In genomic region chr2:196309646-196310045, GRCh38 we compare ENCODE assay signal across 24 cellular contexts.
"Had no signal": no experiment of that assay in that cellular context is flagged by ENCODE, and none has a peak within 500 bp of the region (broad histone marks: within the 10 kb centered on the region; RNA-seq: fewer than 3 reads in every experiment).

No MANE protein-coding gene starts in this region.

- H3K27me3 Mint-ChIP-seq: activated B cell treated with CpG ODN at 0.5 μM for 24 hours; activated CD8-positive, alpha-beta memory T cell treated with anti-CD3 and anti-CD28 coated beads, Interleukin-2, amount 10 ng/mL, durations not matched to agents 7 days and 5 days; activated T-cell treated with anti-CD3 and anti-CD28 coated beads, Interleukin-2, amount 50 U/mL, for 24 hours; T-cell had no signal

- H3K4me1 Mint-ChIP-seq: activated B cell treated with CpG ODN at 0.5 μM for 24 hours; activated CD4-positive, alpha-beta T cell treated with anti-CD3 and anti-CD28 coated beads, Interleukin-2, amount 10 ng/mL, durations not matched to agents 24 days and 14 days; activated naive CD4-positive, alpha-beta T cell treated with anti-CD3 and anti-CD28 coated beads, Interleukin-2, amount 50 U/mL, for 24 hours; activated naive CD8-positive, alpha-beta T cell treated with anti-CD3 and anti-CD28 coated beads, Interleukin-2, amount 50 U/mL, for 24 hours; T-cell had no signal

- H3K4me3 ChIP-seq: cardiac muscle cell had no signal

- H3K4me3 Mint-ChIP-seq: activated B cell treated with CpG ODN at 0.5 μM for 24 hours; activated CD4-positive, alpha-beta T cell treated with anti-CD3 and anti-CD28 coated beads, Interleukin-2, amount 10 ng/mL, durations not matched to agents 24 days and 14 days; activated CD8-positive, alpha-beta memory T cell treated with anti-CD3 and anti-CD28 coated beads, Interleukin-2, amount 10 ng/mL, durations not matched to agents 7 days and 5 days; activated naive CD4-positive, alpha-beta T cell treated with anti-CD3 and anti-CD28 coated beads, Interleukin-2, amount 50 U/mL, for 24 hours; activated naive CD8-positive, alpha-beta T cell treated with anti-CD3 and anti-CD28 coated beads, Interleukin-2, amount 50 U/mL, for 24 hours; activated T-cell treated with anti-CD3 and anti-CD28 coated beads, Interleukin-2, amount 50 U/mL, for 24 hours; activated T-helper 1 cell treated with anti-CD3 and anti-CD28 coated beads, Interleukin-12 subunit alpha, Interleukin-12 subunit beta, Interleukin-2, Interleukin-4 antibody, amounts not matched to agents 30 ng/mL and 10 ng/mL and 1 ng/mL, durations not matched to agents 14 hours and 24 hours and 36 hours; T-cell had no signal

- H3K36me3 Mint-ChIP-seq: activated naive CD4-positive, alpha-beta T cell treated with anti-CD3 and anti-CD28 coated beads, Interleukin-2, amount 50 U/mL, for 24 hours; T-cell had no signal

- ATAC-seq: activated CD8-positive, alpha-beta memory T cell treated with anti-CD3 and anti-CD28 coated beads, Interleukin-2, amount 10 ng/mL, durations not matched to agents 7 days and 5 days; activated naive CD8-positive, alpha-beta T cell treated with anti-CD3 and anti-CD28 coated beads, Interleukin-2, amount 50 U/mL, for 24 hours; T-cell had no signal

- H3K36me3 ChIP-seq: brain microvascular endothelial cell, cardiac muscle cell had no signal

- H3K27me3 ChIP-seq: brain microvascular endothelial cell, cardiac muscle cell had no signal

- H3K27ac Mint-ChIP-seq: activated B cell treated with CpG ODN at 0.5 μM for 24 hours; activated CD4-positive, alpha-beta T cell treated with anti-CD3 and anti-CD28 coated beads, Interleukin-2, amount 10 ng/mL, durations not matched to agents 24 days and 14 days; activated CD8-positive, alpha-beta memory T cell treated with anti-CD3 and anti-CD28 coated beads, Interleukin-2, amount 10 ng/mL, durations not matched to agents 7 days and 5 days; activated naive CD4-positive, alpha-beta T cell treated with anti-CD3 and anti-CD28 coated beads, Interleukin-2, amount 50 U/mL, for 24 hours; activated naive CD8-positive, alpha-beta T cell treated with anti-CD3 and anti-CD28 coated beads, Interleukin-2, amount 50 U/mL, for 24 hours; activated T-cell treated with anti-CD3 and anti-CD28 coated beads, Interleukin-2, amount 50 U/mL, for 24 hours; activated T-helper 1 cell treated with anti-CD3 and anti-CD28 coated beads, Interleukin-12 subunit alpha, Interleukin-12 subunit beta, Interleukin-2, Interleukin-4 antibody, amounts not matched to agents 30 ng/mL and 10 ng/mL and 1 ng/mL, durations not matched to agents 14 hours and 24 hours and 36 hours; T-cell had no signal

- H3K27ac ChIP-seq: brain microvascular endothelial cell, cardiac muscle cell had no signal

- H3K9me3 Mint-ChIP-seq: activated B cell treated with CpG ODN at 0.5 μM for 24 hours; activated naive CD4-positive, alpha-beta T cell treated with anti-CD3 and anti-CD28 coated beads, Interleukin-2, amount 50 U/mL, for 24 hours; activated naive CD8-positive, alpha-beta T cell treated with anti-CD3 and anti-CD28 coated beads, Interleukin-2, amount 50 U/mL, for 24 hours; activated T-cell treated with anti-CD3 and anti-CD28 coated beads, Interleukin-2, amount 50 U/mL, for 24 hours; activated T-helper 1 cell treated with anti-CD3 and anti-CD28 coated beads, Interleukin-12 subunit alpha, Interleukin-12 subunit beta, Interleukin-2, Interleukin-4 antibody, amounts not matched to agents 30 ng/mL and 10 ng/mL and 1 ng/mL, durations not matched to agents 14 hours and 24 hours and 36 hours; T-cell had no signal

- DNase-seq: activated B cell treated with CpG ODN at 0.5 μM for 24 hours; activated CD4-positive, alpha-beta T cell treated with anti-CD3 and anti-CD28 coated beads for 1 hour; activated CD4-positive, alpha-beta T cell treated with anti-CD3 and anti-CD28 coated beads, Interleukin-2, amount 10 ng/mL, durations not matched to agents 24 days and 14 days; activated CD4-positive, alpha-beta T cell treated with anti-CD3 and anti-CD28 coated beads, Interleukin-2, amount 50 U/mL, for 48 hours; activated CD8-positive, alpha-beta memory T cell treated with anti-CD3 and anti-CD28 coated beads, Interleukin-2, amount 10 ng/mL, durations not matched to agents 7 days and 5 days; activated effector memory CD4-positive, alpha-beta T cell treated with Interleukin-2 at 50 U/mL for 16 hours; activated naive CD4-positive, alpha-beta T cell; activated naive CD8-positive, alpha-beta T cell treated with anti-CD3 and anti-CD28 coated beads, Interleukin-2, amount 50 U/mL, for 24 hours; activated T-cell treated with anti-CD3 and anti-CD28 coated beads, Interleukin-2, amount 50 U/mL, for 24 hours; amygdala; brain microvascular endothelial cell; KG1; NCI-H1092 treated with DMSO at 0.1 percent for 48 hours; NCI-H1417 treated with DMSO at 0.1 percent for 48 hours; NCI-H1694; NCI-H2029 treated with DMSO at 0.1 percent for 48 hours; NCI-H510A treated with DMSO at 0.1 percent for 48 hours; SHP77; T-cell; T-helper 2 cell; T1000 had no signal
